In the genomic region with DNA sequence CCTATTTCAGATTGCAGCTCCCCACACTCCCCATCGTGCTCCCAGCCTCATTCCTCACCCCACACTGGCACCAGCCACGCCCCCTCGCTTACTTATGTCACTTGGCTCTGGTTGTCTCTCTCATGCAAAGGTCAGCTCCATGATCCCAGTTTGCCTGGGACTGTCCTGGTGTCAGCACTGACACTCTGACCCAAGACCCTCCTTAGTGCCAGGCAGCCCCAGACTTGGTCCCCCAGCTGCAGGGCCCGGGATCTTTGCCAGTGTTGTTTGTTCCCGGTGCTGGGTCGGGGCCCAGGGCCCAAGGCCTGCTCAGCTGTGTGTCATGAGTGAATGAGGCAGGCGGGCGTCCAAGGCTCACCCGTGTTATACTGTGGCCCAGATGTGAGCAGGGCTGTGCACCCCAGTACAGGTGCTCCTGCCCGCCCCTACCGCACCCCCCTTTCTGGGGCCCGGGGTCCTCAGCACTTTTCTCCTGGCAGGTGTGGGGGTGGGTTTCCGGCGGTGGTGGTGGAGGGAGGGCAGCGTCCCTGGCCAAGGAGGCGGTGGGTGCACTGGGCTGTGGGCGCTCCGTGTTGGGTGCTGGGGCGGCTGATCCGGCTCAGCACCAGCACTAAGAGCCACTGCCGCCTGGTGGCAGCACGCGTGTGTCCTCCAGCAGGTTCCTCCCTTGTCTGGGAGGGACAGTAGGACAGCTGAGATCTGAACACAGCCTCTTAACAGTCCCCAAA, we compare ENCODE assay signal across 8 cellular contexts. TPM values are rescaled to one million over a fixed set of nuclear protein-coding genes. Genes with fewer than 3 reads are reported as not detected.
A peak's percentile ranks its signal among the peaks of the same experiment; 100 is the strongest.
DNase-seq lines count a peak whose midpoint lies in the region; ATAC-seq and TF ChIP-seq lines count a peak whose summit lies in the region.

No MANE protein-coding gene starts in this region.

- no peaks in the 10 kb centered on the region for H3K27me3 ChIP-seq in CD4-positive, alpha-beta T cell (ENCODE audit: control insufficient read depth, insufficient read depth, low read length)
- no peaks in the 10 kb centered on the region for H3K27me3 ChIP-seq in left lung

- no peak overlapping the region for H3K27ac Mint-ChIP-seq in CD4-positive, alpha-beta T cell

- CTCF ChIA-PET in CD4-positive, alpha-beta T cell (lab: Charles Lee): interaction anchor here (0.7 to 2.3 kb wide), 9 partner anchors 8 to 67 kb away, joined by 3 to 17 read pairs (median 5); a partner anchor contains a TSS

- H3K9me3 Mint-ChIP-seq in CD4-positive, alpha-beta T cell: peaks cover 5% of the 10 kb centered on the region

- peak; percentile 51 to 77 (median 62) for DNase-seq in CD4-positive, alpha-beta T cell
- peak; percentile 84 for DNase-seq in HuH-7.5 (ENCODE audit: low spot score)
- DNase-seq in caudate nucleus (lab: John Stamatoyannopoulos, UW): peak in 59 of 61 donors; percentile 41 to 94 (median 83)
- DNase-seq in left lung: peak; percentile 69 to 93
- DNase-seq in stimulated activated CD4-positive, alpha-beta T cell treated with anti-CD3 and anti-CD28 coated beads, TNF-alpha, amount 100 ng/mL, for 48 hours (ENCODE audit: low read depth in 3 of 3): peak in 2 of 3 donors; percentile 40 to 65
- no peak for DNase-seq in NCI-H446 (lab: John Stamatoyannopoulos, UW)

- POLR2A ChIA-PET in CD4-positive, alpha-beta T cell (lab: Charles Lee): interaction anchor here (0.5 to 1.3 kb wide), 3 partner anchors 29 to 76 kb away, joined by 3 read pairs; no protein-coding TSS in a partner anchor

- no peaks in the 10 kb centered on the region for H3K9me3 ChIP-seq in CD4-positive, alpha-beta T cell (ENCODE audit: control insufficient read depth, low read length)
- H3K9me3 ChIP-seq in left lung: peaks cover 0 to 10% of the 10 kb centered on the region in 2 donors

- intact Hi-C loops in CD4-positive, alpha-beta T cell (cut with DNase I, micrococcal nuclease): loop anchor here (1.0 to 5.0 kb wide), 4 partner anchors 34 to 226 kb away; no protein-coding TSS in a partner anchor
- intact Hi-C loops in left lung (cut with DNase I): no loop called here

- ATAC-seq in CD4-positive, alpha-beta T cell (ENCODE audit: poor library complexity): peak; percentile 95
- ATAC-seq in left lung (peak; percentile 93), HG02678 (IDR thresholded peaks at IDR 0.05; ENCODE audit: unreplicated experiment) (no peak)

- H3K4me3 ChIP-seq in WI38 (ENCODE audit: low read depth, low read length): no peak overlapping the region
- H3K4me3 ChIP-seq in left lung: no peak overlapping the region

- peaks cover 6% of the 10 kb centered on the region for H3K4me1 Mint-ChIP-seq in CD4-positive, alpha-beta T cell (ENCODE audit: low read depth)

- no peaks in the 10 kb centered on the region for H3K36me3 ChIP-seq in left lung

- peak; percentile 75 for TF ChIP-seq CTCF in CD4-positive, alpha-beta T cell (IDR thresholded peaks at IDR 0.05)
- peak; percentile 86 for TF ChIP-seq CTCF in WI38 (IDR thresholded peaks at IDR 0.05; ENCODE audit: low read depth, low read length)
- TF ChIP-seq CTCF in left lung (IDR thresholded peaks at IDR 0.05): peak; percentile 63 to 88

- no peak overlapping the region for H3K4me3 Mint-ChIP-seq in CD4-positive, alpha-beta T cell

- H3K4me1 ChIP-seq in left lung: peaks cover 0 to 8% of the 10 kb centered on the region in 2 donors

- H3K27ac ChIP-seq in CD4-positive, alpha-beta T cell (ENCODE audit: low read depth, low read length): no peak overlapping the region
- H3K27ac ChIP-seq in caudate nucleus (ENCODE audit: low read depth, low read length) (peak overlapping the region; percentile 92), left lung (no peak overlapping the region)

- H3K27me3 Mint-ChIP-seq in CD4-positive, alpha-beta T cell: peaks cover 4% of the 10 kb centered on the region

- H3K36me3 Mint-ChIP-seq in CD4-positive, alpha-beta T cell (ENCODE audit: low read depth): no peaks in the 10 kb centered on the region

RNA-seq across cellular contexts. Expression of a gene that starts 19.5 kb away (rescaled TPM):
- total RNA-seq in CD4-positive, alpha-beta T cell: not detected
- total RNA-seq in left lung: not detected

RNA-seq across cellular contexts. Expression of a gene that starts 32.5 kb away (rescaled TPM):
- total RNA-seq in CD4-positive, alpha-beta T cell: 100 to 1,000 TPM; 224 to 230 TPM
- 100 to 1,000 TPM in 1 of 2 donors, 10 to 100 TPM in 1; 80.6 to 129 TPM for total RNA-seq in left lung

Comparison
In these comparisons a context has a peak if more than half of its experiments do, and no peak if none do; other contexts are left out.
1. DNase-seq: peak in CD4-positive, alpha-beta T cell (10 of 10), HuH-7.5 (single experiment), caudate nucleus (59 of 61), left lung (2 of 2) and stimulated activated CD4-positive, alpha-beta T cell treated with anti-CD3 and anti-CD28 coated beads, TNF-alpha, amount 100 ng/mL, for 48 hours (2 of 3); none in NCI-H446 (0 of 2).
2. intact Hi-C loops: an anchor here in CD4-positive, alpha-beta T cell (1.0 to 5.0 kb wide); none called in left lung.
3. Peak in every context shown above with its lines, with median percentiles within 50 percentile points of each other: CTCF ChIP-seq.